ENCODE assay signal across 29 cellular contexts in the genomic region with DNA sequence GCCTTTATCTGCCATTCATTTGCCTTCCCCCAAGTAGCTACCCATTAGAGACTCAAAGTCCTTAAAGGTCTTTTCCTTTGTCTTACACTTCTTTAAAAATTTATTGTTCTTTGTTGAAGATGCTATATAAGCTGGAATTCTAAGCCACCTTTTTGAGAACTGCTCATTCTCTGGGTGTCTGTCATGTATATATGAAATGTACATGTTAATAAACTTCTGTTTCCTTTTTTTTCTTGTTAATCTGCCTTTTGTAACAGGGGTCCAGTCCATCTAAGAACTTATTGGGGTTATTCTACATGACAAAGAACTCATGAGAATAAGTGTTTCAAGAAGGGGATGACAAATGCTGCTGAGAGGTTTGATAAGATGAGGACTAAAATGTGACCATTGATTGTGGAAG. TPM values are rescaled to one million over a fixed set of nuclear protein-coding genes. Genes with fewer than 3 reads are reported as not detected.
"Had no signal": no experiment of that assay in that cellular context is flagged by ENCODE, and none has a peak within 500 bp of the region (broad histone marks: within the 10 kb centered on the region; RNA-seq: fewer than 3 reads in every experiment).

No MANE protein-coding gene starts in this region.

- H3K36me3 Mint-ChIP-seq: stimulated activated effector memory CD8-positive, alpha-beta T cell treated with anti-CD3 and anti-CD28 coated beads, Interleukin-12 subunit alpha, Interleukin-12 subunit beta, amount 100 ng/mL, for 72 hours; stimulated activated memory B cell treated with anti-CD40 and anti-IgM and Interleukin-4, amounts not matched to agents 10 μg/mL and 1 μg/mL and 100 μg/mL, for 72 hours; stimulated activated naive B cell treated with anti-CD40 and anti-IgM and Interleukin-4, amounts not matched to agents 10 μg/mL and 1 μg/mL and 100 μg/mL, for 72 hours had no signal

- H3K4me1 Mint-ChIP-seq: stimulated activated effector memory CD8-positive, alpha-beta T cell treated with anti-CD3 and anti-CD28 coated beads, Interleukin-12 subunit alpha, Interleukin-12 subunit beta, amount 100 ng/mL, for 72 hours; stimulated activated memory B cell treated with anti-CD40 and anti-IgM and Interleukin-4, amounts not matched to agents 10 μg/mL and 1 μg/mL and 100 μg/mL, for 72 hours; stimulated activated naive B cell treated with anti-CD40 and anti-IgM and Interleukin-4, amounts not matched to agents 10 μg/mL and 1 μg/mL and 100 μg/mL, for 72 hours; stimulated activated naive CD8-positive, alpha-beta T cell treated with anti-CD3 and anti-CD28 coated beads, Interleukin-15, amount 100 ng/mL, for 72 hours had no signal

- H3K4me3 Mint-ChIP-seq: stimulated activated effector memory CD8-positive, alpha-beta T cell treated with anti-CD3 and anti-CD28 coated beads, Interleukin-12 subunit alpha, Interleukin-12 subunit beta, amount 100 ng/mL, for 72 hours; stimulated activated memory B cell treated with anti-CD40 and anti-IgM and Interleukin-4, amounts not matched to agents 10 μg/mL and 1 μg/mL and 100 μg/mL, for 72 hours; stimulated activated naive B cell treated with anti-CD40 and anti-IgM and Interleukin-4, amounts not matched to agents 10 μg/mL and 1 μg/mL and 100 μg/mL, for 72 hours; stimulated activated naive CD8-positive, alpha-beta T cell treated with anti-CD3 and anti-CD28 coated beads, Interleukin-15, amount 100 ng/mL, for 72 hours; stimulated activated naive CD8-positive, alpha-beta T cell treated with anti-CD3 and anti-CD28 coated beads, Interleukin-15, Interleukin-2, amounts not matched to agents 100 ng/mL and 50 ng/mL, for 24 hours; type B pancreatic cell had no signal

- DNase-seq: stimulated activated CD4-positive, alpha-beta T cell treated with anti-CD3 and anti-CD28 coated beads, Interleukin-2, amount 100 ng/mL, for 48 hours; stimulated activated CD4-positive, alpha-beta T cell treated with anti-CD3 and anti-CD28 coated beads, Interleukin-4, amount 100 ng/mL, for 1 hour; stimulated activated CD4-positive, alpha-beta T cell treated with anti-CD3 and anti-CD28 coated beads, Interleukin-4, amount 100 ng/mL, for 24 hours; stimulated activated CD4-positive, alpha-beta T cell treated with anti-CD3 and anti-CD28 coated beads, Interleukin-4, amount 100 ng/mL, for 4 hours; stimulated activated CD8-positive, alpha-beta memory T cell treated with anti-CD3 and anti-CD28 coated beads, Interleukin-4, amount 100 ng/mL, for 48 hours; stimulated activated naive B cell treated with anti-CD40 and anti-IgM and Interleukin-4, amounts not matched to agents 10 μg/mL and 1 μg/mL and 100 μg/mL, for 72 hours; stimulated activated naive CD4-positive, alpha-beta T cell; stimulated activated naive CD4-positive, alpha-beta T cell treated with Interleukin-2 at 50 U/mL for 16 hours; stimulated activated naive CD8-positive, alpha-beta T cell treated with anti-CD3 and anti-CD28 coated beads, Interleukin-15, amount 100 ng/mL, for 72 hours; stimulated activated naive CD8-positive, alpha-beta T cell treated with anti-CD3 and anti-CD28 coated beads, Interleukin-15, Interleukin-2, amounts not matched to agents 100 U/mL and 50 U/mL, for 24 hours; stomach; substantia nigra; testis; thyroid gland; tibial artery; transverse colon; trophoblast cell; upper lobe of left lung; upper lobe of right lung; uterus had no signal

- H3K9me3 Mint-ChIP-seq: stimulated activated effector memory CD8-positive, alpha-beta T cell treated with anti-CD3 and anti-CD28 coated beads, Interleukin-12 subunit alpha, Interleukin-12 subunit beta, amount 100 ng/mL, for 72 hours; stimulated activated naive B cell treated with anti-CD40 and anti-IgM and Interleukin-4, amounts not matched to agents 10 μg/mL and 1 μg/mL and 100 μg/mL, for 72 hours; stimulated activated naive CD8-positive, alpha-beta T cell treated with anti-CD3 and anti-CD28 coated beads, Interleukin-15, amount 100 ng/mL, for 72 hours; stimulated activated naive CD8-positive, alpha-beta T cell treated with anti-CD3 and anti-CD28 coated beads, Interleukin-15, Interleukin-2, amounts not matched to agents 100 ng/mL and 50 ng/mL, for 24 hours; type B pancreatic cell had no signal

- H3K27ac Mint-ChIP-seq: stimulated activated effector memory CD8-positive, alpha-beta T cell treated with anti-CD3 and anti-CD28 coated beads, Interleukin-12 subunit alpha, Interleukin-12 subunit beta, amount 100 ng/mL, for 72 hours; stimulated activated memory B cell treated with anti-CD40 and anti-IgM and Interleukin-4, amounts not matched to agents 10 μg/mL and 1 μg/mL and 100 μg/mL, for 72 hours; stimulated activated naive B cell treated with anti-CD40 and anti-IgM and Interleukin-4, amounts not matched to agents 10 μg/mL and 1 μg/mL and 100 μg/mL, for 72 hours; stimulated activated naive CD8-positive, alpha-beta T cell treated with anti-CD3 and anti-CD28 coated beads, Interleukin-15, amount 100 ng/mL, for 72 hours; stimulated activated naive CD8-positive, alpha-beta T cell treated with anti-CD3 and anti-CD28 coated beads, Interleukin-15, Interleukin-2, amounts not matched to agents 100 ng/mL and 50 ng/mL, for 24 hours; type B pancreatic cell had no signal

- H3K27me3 Mint-ChIP-seq: type B pancreatic cell had no signal

- FAIRE-seq: urothelium cell line had no signal

RNA-seq across cellular contexts. Expression of a gene that starts 43.4 kb away (rescaled TPM):
- total RNA-seq: subcutaneous adipose tissue, suprapubic skin, thoracic aorta, transverse colon, vagina had no signal
